1 cellular context compared by ENCODE assay signal in genomic region chr20:64131406-64131805, GRCh38.
TF ChIP-seq lines count a peak whose summit lies in the region.

No MANE protein-coding gene starts in this region.

TF ChIP-seq in H1, 55 proteins besides CTCF, POLR2A, EP300 and RAD21:
- no peak for TF ChIP-seq POLR2AphosphoS5 (IDR thresholded peaks at IDR 0.05; ENCODE audit: low read depth, low read length)
- TF ChIP-seq, protein P1, sequence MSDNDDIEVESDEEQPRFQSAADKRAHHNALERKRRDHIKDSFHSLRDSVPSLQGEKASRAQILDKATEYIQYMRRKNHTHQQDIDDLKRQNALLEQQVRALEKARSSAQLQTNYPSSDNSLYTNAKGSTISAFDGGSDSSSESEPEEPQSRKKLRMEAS (IDR thresholded peaks at IDR 0.05): 0 out of 2 replicates have a peak, but pooled peaks have one; percentile 25
